Comparison of ENCODE assay signal across 31 cellular contexts in the genomic region with DNA sequence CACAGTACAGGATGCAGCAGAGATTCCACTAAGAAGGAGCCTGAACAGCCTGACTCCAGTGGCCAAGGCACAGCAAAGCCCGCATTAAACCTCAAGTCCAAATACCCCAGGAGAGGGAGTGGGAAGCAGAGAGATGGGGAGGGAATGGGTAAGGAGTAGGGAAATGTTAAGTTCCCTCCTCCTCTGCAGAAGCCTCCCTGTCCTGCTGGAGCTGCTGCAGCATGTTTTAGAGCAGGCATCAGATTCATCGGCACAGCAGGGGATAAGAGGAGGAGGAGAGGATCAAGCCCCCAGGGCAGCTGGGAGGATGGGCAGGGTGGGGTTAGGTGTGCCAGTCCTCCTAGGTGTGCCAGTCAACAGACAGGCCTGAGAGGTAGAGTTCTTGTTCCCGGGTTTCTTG.
"Had no signal": no experiment of that assay in that cellular context is flagged by ENCODE, and none has a peak within 500 bp of the region (broad histone marks: within the 10 kb centered on the region; RNA-seq: fewer than 3 reads in every experiment).

No MANE protein-coding gene starts in this region.

- ATAC-seq: activated CD4-positive, alpha-beta T cell treated with anti-CD3 and anti-CD28 coated beads for 36 hours; activated CD8-positive, alpha-beta T cell treated with anti-CD3 and anti-CD28 coated beads, Interleukin-2, amount 10 ng/mL, durations not matched to agents 7 days and 5 days; activated naive CD8-positive, alpha-beta T cell treated with anti-CD3 and anti-CD28 coated beads, Interleukin-2, amount 50 U/mL, for 24 hours; Panc1 had no signal

- H3K27me3 ChIP-seq: MG63, SJCRH30 had no signal

- H3K27me3 Mint-ChIP-seq: activated CD4-positive, alpha-beta T cell treated with anti-CD3 and anti-CD28 coated beads, Interleukin-2, amount 10 ng/mL, durations not matched to agents 7 days and 5 days had no signal

- H3K27ac ChIP-seq: SJCRH30, SK-N-MC, WERI-Rb-1 had no signal

- H3K4me3 ChIP-seq: MG63, SJCRH30, SK-N-MC had no signal

- H3K36me3 ChIP-seq: MG63, SJCRH30, WERI-Rb-1 had no signal

- H3K9me3 ChIP-seq: MG63, SJCRH30 had no signal

- H3K4me1 Mint-ChIP-seq: activated CD4-positive, alpha-beta T cell treated with anti-CD3 and anti-CD28 coated beads for 36 hours; activated CD4-positive, alpha-beta T cell treated with anti-CD3 and anti-CD28 coated beads, Interleukin-2, amount 10 ng/mL, durations not matched to agents 7 days and 5 days; activated naive CD8-positive, alpha-beta T cell treated with anti-CD3 and anti-CD28 coated beads, Interleukin-2, amount 50 U/mL, for 24 hours had no signal

- H3K27ac Mint-ChIP-seq: activated CD4-positive, alpha-beta T cell treated with anti-CD3 and anti-CD28 coated beads for 36 hours; activated CD4-positive, alpha-beta T cell treated with anti-CD3 and anti-CD28 coated beads, Interleukin-2, amount 10 ng/mL, durations not matched to agents 7 days and 5 days; activated CD8-positive, alpha-beta T cell treated with anti-CD3 and anti-CD28 coated beads, Interleukin-2, amount 10 ng/mL, durations not matched to agents 7 days and 5 days; activated naive CD8-positive, alpha-beta T cell; activated naive CD8-positive, alpha-beta T cell treated with anti-CD3 and anti-CD28 coated beads, Interleukin-2, amount 50 U/mL, for 24 hours; activated T-cell treated with anti-CD3 and anti-CD28 coated beads, Interleukin-2, amount 50 U/mL, for 24 hours; activated T-helper 2 cell treated with anti-CD3 and anti-CD28 coated beads, Interferon-gamma antibody, Interleukin-2, Interleukin-4, amounts not matched to agents 10 μg/mL and 5 μg/mL and 100 μg/mL, durations not matched to agents 14 hours and 24 hours and 36 hours had no signal

- H3K36me3 Mint-ChIP-seq: activated naive CD8-positive, alpha-beta T cell; brain had no signal

- H3K9me3 Mint-ChIP-seq: activated CD4-positive, alpha-beta T cell treated with anti-CD3 and anti-CD28 coated beads, Interleukin-2, amount 10 ng/mL, durations not matched to agents 7 days and 5 days; activated naive CD8-positive, alpha-beta T cell treated with anti-CD3 and anti-CD28 coated beads, Interleukin-2, amount 50 U/mL, for 24 hours; activated T-cell treated with anti-CD3 and anti-CD28 coated beads, Interleukin-2, amount 50 U/mL, for 24 hours; activated T-helper 2 cell treated with anti-CD3 and anti-CD28 coated beads, Interferon-gamma antibody, Interleukin-2, Interleukin-4, amounts not matched to agents 10 μg/mL and 5 μg/mL and 100 μg/mL, durations not matched to agents 14 hours and 24 hours and 36 hours had no signal

- H3K4me3 Mint-ChIP-seq: activated CD4-positive, alpha-beta T cell treated with anti-CD3 and anti-CD28 coated beads for 36 hours; activated CD4-positive, alpha-beta T cell treated with anti-CD3 and anti-CD28 coated beads, Interleukin-2, amount 10 ng/mL, durations not matched to agents 7 days and 5 days; activated CD8-positive, alpha-beta T cell treated with anti-CD3 and anti-CD28 coated beads, Interleukin-2, amount 10 ng/mL, durations not matched to agents 7 days and 5 days; activated naive CD8-positive, alpha-beta T cell; activated naive CD8-positive, alpha-beta T cell treated with anti-CD3 and anti-CD28 coated beads, Interleukin-2, amount 50 U/mL, for 24 hours; activated T-cell treated with anti-CD3 and anti-CD28 coated beads, Interleukin-2, amount 50 U/mL, for 24 hours had no signal

- DNase-seq: activated CD4-positive, alpha-beta T cell treated with anti-CD3 and anti-CD28 coated beads for 36 hours; activated CD4-positive, alpha-beta T cell treated with anti-CD3 and anti-CD28 coated beads, Interleukin-2, amount 10 ng/mL, durations not matched to agents 7 days and 5 days; activated CD4-positive, alpha-beta T cell treated with anti-CD3 and anti-CD28 coated beads, Interleukin-2, amount 50 U/mL, for 48 hours; activated CD8-positive, alpha-beta T cell treated with anti-CD3 and anti-CD28 coated beads, Interleukin-2, amount 10 ng/mL, durations not matched to agents 7 days and 5 days; activated gamma-delta T cell; activated naive CD4-positive, alpha-beta T cell treated with Interleukin-2 at 50 U/mL for 16 hours; activated naive CD8-positive, alpha-beta T cell treated with anti-CD3 and anti-CD28 coated beads, Interleukin-2, amount 50 U/mL, for 24 hours; activated T-cell treated with anti-CD3 and anti-CD28 coated beads, Interleukin-2, amount 50 U/mL, for 24 hours; anterior cingulate cortex; caudate nucleus; cerebellar nuclear complex; Kasumi-1; KG1; MG63; NCI-H1048; NCI-H1436 treated with DMSO at 0.1 percent for 48 hours; NCI-H1694 treated with DMSO at 0.1 percent for 48 hours; NCI-H2029; NCI-H2171 treated with DMSO at 0.1 percent for 48 hours; NCI-H2227 treated with DMSO at 0.1 percent for 48 hours; NCI-H446; NCI-H510A treated with DMSO at 0.1 percent for 48 hours; SHP77; SJCRH30; T1000; WERI-Rb-1 had no signal

- H3K4me1 ChIP-seq: SJCRH30 had no signal
